ENCODE assay signal across 1 cellular context in genomic region chr4:7007142-7007907, GRCh38.
TF ChIP-seq lines count a peak whose summit lies in the region.

No MANE protein-coding gene starts in this region.

TF ChIP-seq in H1, 55 proteins besides CTCF, POLR2A, EP300 and RAD21:
- TF ChIP-seq HDAC6 (IDR thresholded peaks at IDR 0.05; ENCODE audit: low read depth, low read length) (no peak), CHD7 (IDR thresholded peaks at IDR 0.05; ENCODE audit: insufficient replicate concordance, low read length) (no peak), MAFK (IDR thresholded peaks at IDR 0.05; ENCODE audit: low read depth, low read length) (no peak), SIRT6 (IDR thresholded peaks at IDR 0.05; ENCODE audit: low read length) (no peak), CBX5 (IDR thresholded peaks at IDR 0.05; ENCODE audit: low read depth, low read length) (no peak), CHD1 (IDR thresholded peaks at IDR 0.05; ENCODE audit: low read depth, low read length) (no peak), NANOG (IDR thresholded peaks at IDR 0.05; ENCODE audit: insufficient read depth, low read depth, low read length, poor library complexity, severe bottlenecking) (peak; percentile 65)
